Comparison of ENCODE assay signal across 28 cellular contexts in genomic region chr11:37280194-37280593, GRCh38.
"Had no signal": no experiment of that assay in that cellular context is flagged by ENCODE, and none has a peak within 500 bp of the region (broad histone marks: within the 10 kb centered on the region; RNA-seq: fewer than 3 reads in every experiment).

No MANE protein-coding gene starts in this region.

- H3K9me3 ChIP-seq: breast epithelium, Peyer's patch, SK-N-SH had no signal

- H3K27ac Mint-ChIP-seq: activated CD4-positive, alpha-beta memory T cell treated with anti-CD3 and anti-CD28 coated beads, Interleukin-2, amount 10 ng/mL, durations not matched to agents 7 days and 5 days; activated CD4-positive, alpha-beta T cell treated with anti-CD3 and anti-CD28 coated beads for 36 hours; activated naive CD4-positive, alpha-beta T cell treated with anti-CD3 and anti-CD28 coated beads for 36 hours; activated naive CD8-positive, alpha-beta T cell; activated T-helper 17 cell treated with anti-CD3 and anti-CD28 coated beads, Interleukin-2, amount 50 U/mL, for 72 hours had no signal

- H3K27ac ChIP-seq: breast epithelium, KMS-11, Peyer's patch, RWPE1, VCaP had no signal

- H3K4me3 Mint-ChIP-seq: activated CD4-positive, alpha-beta memory T cell treated with anti-CD3 and anti-CD28 coated beads, Interleukin-2, amount 10 ng/mL, durations not matched to agents 7 days and 5 days; activated CD4-positive, alpha-beta T cell treated with anti-CD3 and anti-CD28 coated beads for 36 hours; activated naive CD4-positive, alpha-beta T cell treated with anti-CD3 and anti-CD28 coated beads for 36 hours; activated naive CD8-positive, alpha-beta T cell; activated T-helper 17 cell treated with anti-CD3 and anti-CD28 coated beads, Interleukin-2, amount 50 U/mL, for 72 hours had no signal

- H3K9ac ChIP-seq: KMS-11, SK-N-SH had no signal

- H3K4me3 ChIP-seq: breast epithelium, Peyer's patch had no signal

- H3K27me3 Mint-ChIP-seq: activated CD4-positive, alpha-beta memory T cell treated with anti-CD3 and anti-CD28 coated beads, Interleukin-2, amount 10 ng/mL, durations not matched to agents 7 days and 5 days; activated CD4-positive, alpha-beta T cell treated with anti-CD3 and anti-CD28 coated beads for 36 hours; activated naive CD8-positive, alpha-beta T cell; activated T-helper 17 cell treated with anti-CD3 and anti-CD28 coated beads, Interleukin-2, amount 50 U/mL, for 72 hours had no signal

- H3K27me3 ChIP-seq: breast epithelium, Peyer's patch had no signal

- H3K36me3 Mint-ChIP-seq: activated naive CD8-positive, alpha-beta T cell had no signal

- H3K4me2 ChIP-seq: KMS-11, SK-N-SH had no signal

- H3K4me1 ChIP-seq: breast epithelium, Peyer's patch had no signal

- H3K4me1 Mint-ChIP-seq: activated CD4-positive, alpha-beta memory T cell treated with anti-CD3 and anti-CD28 coated beads, Interleukin-2, amount 10 ng/mL, durations not matched to agents 7 days and 5 days; activated CD4-positive, alpha-beta T cell treated with anti-CD3 and anti-CD28 coated beads for 36 hours; activated T-helper 17 cell treated with anti-CD3 and anti-CD28 coated beads, Interleukin-2, amount 50 U/mL, for 72 hours had no signal

- H3K36me3 ChIP-seq: breast epithelium, Peyer's patch had no signal

- DNase-seq: activated CD4-positive, alpha-beta memory T cell treated with anti-CD3 and anti-CD28 coated beads, Interleukin-2, amount 10 ng/mL, durations not matched to agents 7 days and 5 days; activated CD4-positive, alpha-beta T cell treated with anti-CD3 and anti-CD28 coated beads for 36 hours; activated CD4-positive, alpha-beta T cell treated with anti-CD3 and anti-CD28 coated beads, Interleukin-2, amount 50 U/mL, for 1 hour; activated CD4-positive, CD25-positive, alpha-beta regulatory T cell; activated gamma-delta T cell; activated naive CD4-positive, alpha-beta T cell treated with anti-CD3 and anti-CD28 coated beads for 36 hours; activated T-cell treated with anti-CD3 and anti-CD28 coated beads for 4 hours; activated T-cell treated with anti-CD3 and anti-CD28 coated beads, Interleukin-2, amount 50 U/mL, for 48 hours; NCI-H1092; NCI-H1417; NCI-H2029; NCI-H2107; NCI-H345; NCI-H510A; NCI-H526 treated with DMSO at 0.1 percent for 48 hours; NK-92 treated with Interleukin-12 subunit alpha and Interleukin-12 subunit beta, amount 100 ng/mL, for 24 hours; OCI-M1; Peyer's patch; SIG-M5; SK-N-SH; T-helper 1 cell had no signal

- ATAC-seq: activated CD4-positive, alpha-beta T cell treated with anti-CD3 and anti-CD28 coated beads for 36 hours; activated T-helper 17 cell treated with anti-CD3 and anti-CD28 coated beads, Interleukin-2, amount 50 U/mL, for 72 hours; HepG2 had no signal
